In the genomic region with DNA sequence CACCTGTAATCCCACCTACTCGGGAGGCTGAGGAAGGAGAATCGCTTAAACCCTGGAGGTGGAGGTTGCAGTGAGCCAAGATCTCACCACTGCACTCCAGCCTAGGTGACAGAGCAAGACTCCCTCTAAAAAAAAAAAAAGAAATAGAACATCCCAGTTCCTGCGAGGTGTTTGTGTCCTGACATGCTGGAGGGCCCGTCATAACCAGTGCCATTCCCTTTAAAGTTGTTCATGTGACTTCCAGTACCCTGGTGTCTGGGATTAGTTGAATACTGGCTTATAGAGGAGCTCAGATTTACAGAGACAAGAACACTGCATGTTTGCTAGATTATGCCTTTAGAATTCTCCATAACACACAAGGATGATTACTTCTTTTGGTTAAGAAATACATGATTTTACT, we compare ENCODE assay signal across 20 cellular contexts. TPM values are rescaled to one million over a fixed set of nuclear protein-coding genes. Genes with fewer than 3 reads are reported as not detected.
DNase-seq lines count a peak whose midpoint lies in the region; ATAC-seq and TF ChIP-seq lines count a peak whose summit lies in the region.
"Had no signal": no experiment of that assay in that cellular context is flagged by ENCODE, and none has a peak within 500 bp of the region (broad histone marks: within the 10 kb centered on the region; RNA-seq: fewer than 3 reads in every experiment).

No MANE protein-coding gene starts in this region.

- ATAC-seq in RWPE2 (ENCODE audit: low read depth) (no peak), esophagus mucosa (peak; percentile 47), GM21381 (IDR thresholded peaks at IDR 0.05; ENCODE audit: unreplicated experiment) (no peak)
- ATAC-seq: GM12878, HepG2 had no signal

- no peak overlapping the region for H2AFZ ChIP-seq in mammary epithelial cell (ENCODE audit: low read depth, low read length)
- no peak overlapping the region for H2AFZ ChIP-seq in smooth muscle cell (ENCODE audit: low read depth)

- H3K9me3 ChIP-seq in RWPE2 (ENCODE audit: severe bottlenecking) (no peaks in the 10 kb centered on the region), mammary epithelial cell (replicated peaks; ENCODE audit: insufficient read depth, low read length) (no peaks in the 10 kb centered on the region), smooth muscle cell (replicated peaks; ENCODE audit: low read depth) (no peaks in the 10 kb centered on the region)
- H3K9me3 ChIP-seq: BE2C had no signal

- H3K27ac ChIP-seq in RWPE2 (ENCODE audit: poor library complexity, severe bottlenecking): peak overlapping the region; percentile 87
- peak overlapping the region; percentile 99 for H3K27ac ChIP-seq in mammary epithelial cell (ENCODE audit: insufficient read depth, low read depth, low read length)
- peak overlapping the region; percentile 95 for H3K27ac ChIP-seq in smooth muscle cell (ENCODE audit: low read depth)

- H3K27me3 ChIP-seq in RWPE2 (ENCODE audit: insufficient read depth, poor library complexity, severe bottlenecking) (no peaks in the 10 kb centered on the region), mammary epithelial cell (ENCODE audit: insufficient read depth, low read length) (no peaks in the 10 kb centered on the region), smooth muscle cell (ENCODE audit: low read depth) (no peaks in the 10 kb centered on the region)
- H3K27me3 ChIP-seq: BE2C had no signal

- H3K36me3 ChIP-seq in RWPE2 (ENCODE audit: low read depth) (peaks cover 89% of the 10 kb centered on the region), mammary epithelial cell (ENCODE audit: insufficient read depth, low read length) (peaks cover 22% of the 10 kb centered on the region), smooth muscle cell (ENCODE audit: low read depth) (peaks cover 6% of the 10 kb centered on the region)

- CTCF ChIA-PET in mammary epithelial cell (lab: Charles Lee; ENCODE audit: low non-redundant PET): interaction anchor here (1.0 kb wide), 1 partner anchor 19 kb away, joined by 6 read pairs; no protein-coding TSS in a partner anchor

- DNase-seq in RWPE2 (ENCODE audit: low spot score) (no peak), mammary epithelial cell (peak; percentile 59), smooth muscle cell (lab: John Stamatoyannopoulos, UW; ENCODE audit: unreplicated experiment) (no peak), kidney tubule cell (ENCODE audit: low spot score) (no peak)
- DNase-seq in activated CD4-positive, alpha-beta T cell treated with anti-CD3 and anti-CD28 coated beads for 4 hours: no peak
- DNase-seq: ACHN; BE2C; C1 segment of cervical spinal cord; CD4-positive, CD25-positive, alpha-beta regulatory T cell; CD8-positive, alpha-beta memory T cell; COR-L47; DMS 273 treated with DMSO at 0.1 percent for 48 hours; DMS53; DND-41; EL; H9 had no signal

- H3K4me1 ChIP-seq in RWPE2 (ENCODE audit: insufficient read depth, poor library complexity, severe bottlenecking): peaks cover 46% of the 10 kb centered on the region
- peaks cover 48% of the 10 kb centered on the region for H3K4me1 ChIP-seq in mammary epithelial cell (ENCODE audit: insufficient read depth, low read length)
- H3K4me1 ChIP-seq in smooth muscle cell (ENCODE audit: low read depth): peaks cover 16% of the 10 kb centered on the region
- H3K4me1 ChIP-seq: BE2C had no signal

- H3K4me3 ChIP-seq in RWPE2 (ENCODE audit: severe bottlenecking): no peak overlapping the region
- H3K4me3 ChIP-seq in mammary epithelial cell (replicated peaks in 1 of 3; ENCODE audit: insufficient read depth in 1 of 3, low read depth in 2 of 3, low read length in 3 of 3): no peak overlapping the region
- no peak overlapping the region for H3K4me3 ChIP-seq in smooth muscle cell
- H3K4me3 ChIP-seq: GM12878 had no signal

- no peaks in the 10 kb centered on the region for H4K20me1 ChIP-seq in mammary epithelial cell (ENCODE audit: insufficient read depth, low read length)
- H4K20me1 ChIP-seq in smooth muscle cell (ENCODE audit: low read depth): no peaks in the 10 kb centered on the region

- dilution Hi-C loops in mammary epithelial cell (cut with HindIII; ENCODE audit: low sequenced_read_pairs): no loop called here

- intact Hi-C loops in mammary epithelial cell (cut with micrococcal nuclease): loop anchor here (2.0 kb wide), 2 partner anchors 37 to 63 kb away; partner anchors contain the start of genes GRPEL1 and TADA2B

- in situ Hi-C loops in mammary epithelial cell (cut with MboI; ENCODE audit: low sequenced_read_pairs in 2 of 2): no loop called here

- H3K79me2 ChIP-seq in mammary epithelial cell (ENCODE audit: insufficient read depth, low read length) (peaks cover 44% of the 10 kb centered on the region), smooth muscle cell (ENCODE audit: low read depth) (peaks cover 4% of the 10 kb centered on the region)

- H3K4me2 ChIP-seq in mammary epithelial cell (ENCODE audit: insufficient read depth, low read depth, low read length) (no peak overlapping the region), smooth muscle cell (no peak overlapping the region)

- peaks cover 3% of the 10 kb centered on the region for H3F3A ChIP-seq in smooth muscle cell (ENCODE audit: low read depth)

- BruUV-seq in mammary epithelial cell (replicated peaks; lab: Mats Ljungman, UMichigan): no TSS peak

- 27% methylated on average over 2 of the region's 4 CpGs for WGBS in mammary epithelial cell (ENCODE audit: low coverage, missing lambda C conversion rate)
- WGBS in smooth muscle cell (ENCODE audit: low lambda C conversion rate): 75% methylated on average over 4 of the region's 4 CpGs

- no peak overlapping the region for H3K9ac ChIP-seq in mammary epithelial cell (ENCODE audit: insufficient read depth, low read length)
- H3K9ac ChIP-seq in smooth muscle cell (ENCODE audit: low read depth): peak overlapping the region; percentile 66

- TF ChIP-seq CTCF in RWPE2 (IDR thresholded peaks at IDR 0.05; ENCODE audit: poor library complexity, severe bottlenecking) (no peak), mammary epithelial cell (conservative IDR thresholded peaks at IDR 0.05 in 1 of 2, IDR thresholded peaks at IDR 0.05 in 1 of 2; ENCODE audit: extremely low read depth in 1 of 2, insufficient read depth in 1 of 2, low read depth in 1 of 2, low read length in 2 of 2) (no peak), smooth muscle cell (IDR thresholded peaks at IDR 0.05; ENCODE audit: borderline replicate concordance, insufficient read depth, poor library complexity, severe bottlenecking) (no peak)

RNA-seq across cellular contexts. Expression of gene TADA2B, which starts 37.6 kb away (rescaled TPM):
- total RNA-seq in mammary epithelial cell: 10 to 100 TPM; 13.3 to 17.2 TPM
- polyA plus RNA-seq in mammary epithelial cell: 6.7 TPM
- polyA minus RNA-seq in mammary epithelial cell: 9.5 TPM
- 12.5 TPM for total RNA-seq in esophagus mucosa
- total RNA-seq in smooth muscle cell: 6.3 and 9.2 TPM in 2 replicates
- polyA plus RNA-seq in smooth muscle cell: 9.1 and 9.9 TPM in 2 replicates
